In the genomic region with DNA sequence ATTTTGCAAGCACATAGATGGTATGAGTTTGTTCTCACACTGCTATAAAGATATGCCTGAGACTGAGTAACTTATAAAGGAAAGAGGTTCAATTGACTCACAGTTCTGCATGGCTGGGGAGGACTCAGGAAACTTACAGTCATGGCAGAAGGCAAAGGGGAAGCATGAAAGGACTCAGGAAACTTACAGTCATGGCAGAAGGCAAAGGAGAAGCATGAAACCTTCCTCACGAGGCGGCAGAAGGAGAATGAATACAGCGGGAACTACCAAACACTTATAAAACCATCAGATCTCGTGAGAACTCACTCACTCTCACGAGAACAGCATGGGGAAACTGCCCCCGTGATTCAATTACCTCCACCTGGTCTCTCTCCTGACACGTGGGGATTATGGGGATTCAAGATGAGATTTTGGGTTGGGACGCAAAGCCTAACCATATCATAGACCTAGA, we compare ENCODE assay signal across 1 cellular context.
TF ChIP-seq lines count a peak whose summit lies in the region.

No MANE protein-coding gene starts in this region.

TF ChIP-seq in endothelial cell of umbilical vein, 7 proteins besides CTCF, POLR2A, EP300 and RAD21:
- TF ChIP-seq JUN (IDR thresholded peaks at IDR 0.05; ENCODE audit: borderline replicate concordance, insufficient read depth, insufficient read length, low read depth) (peak; percentile 13), FOS (IDR thresholded peaks at IDR 0.05; ENCODE audit: borderline replicate concordance, insufficient read depth, low read length) (peak; percentile 70)
